ENCODE assay signal across 1 cellular context in the genomic region with DNA sequence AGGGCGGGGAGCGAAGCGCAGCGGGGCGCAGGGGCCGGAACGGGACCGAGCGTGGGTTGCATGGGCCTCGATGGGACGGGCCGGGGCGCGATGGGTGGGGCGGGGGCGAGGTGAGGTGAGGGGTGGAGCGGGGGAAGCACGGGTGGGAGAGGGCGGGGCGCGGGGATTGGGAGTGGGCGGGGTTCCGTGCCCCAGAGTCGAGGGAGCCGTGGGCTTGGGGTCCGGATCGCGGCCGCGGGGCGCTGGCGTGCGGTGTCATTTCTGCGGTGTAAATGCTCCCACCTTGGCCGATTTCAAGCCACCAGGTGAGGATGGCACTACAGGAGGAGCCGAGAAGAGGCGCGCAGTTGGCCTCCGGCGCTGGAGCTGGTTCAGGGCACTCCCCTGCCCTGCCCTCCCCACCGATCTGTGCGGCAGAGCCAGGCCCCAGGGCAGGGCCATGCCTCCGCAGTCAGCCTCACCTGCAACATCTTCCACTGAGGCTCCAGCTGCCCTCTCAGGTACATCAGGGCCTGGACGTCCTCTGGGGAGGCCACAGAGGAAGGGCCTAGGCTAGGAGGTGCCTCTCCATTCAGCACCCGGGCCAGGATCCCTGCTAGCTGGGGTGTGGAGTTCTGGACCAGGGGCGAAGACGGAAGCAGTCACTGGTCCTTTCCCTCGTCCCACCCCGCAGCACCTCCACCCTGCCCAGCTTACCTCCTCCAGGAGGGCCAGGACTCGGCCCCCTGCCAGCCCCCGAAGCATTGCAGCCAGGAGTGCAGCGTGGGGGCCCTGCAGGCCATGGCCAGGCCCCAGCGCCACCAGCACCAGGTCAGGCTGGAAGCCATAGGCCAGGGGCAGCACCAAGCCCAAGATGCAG.
TF ChIP-seq lines count a peak whose summit lies in the region.

No MANE protein-coding gene starts in this region.

TF ChIP-seq in HEK293, 187 proteins besides CTCF, POLR2A, EP300 and RAD21 (continued from another document and continues in another):
- TF ChIP-seq, protein P1, sequence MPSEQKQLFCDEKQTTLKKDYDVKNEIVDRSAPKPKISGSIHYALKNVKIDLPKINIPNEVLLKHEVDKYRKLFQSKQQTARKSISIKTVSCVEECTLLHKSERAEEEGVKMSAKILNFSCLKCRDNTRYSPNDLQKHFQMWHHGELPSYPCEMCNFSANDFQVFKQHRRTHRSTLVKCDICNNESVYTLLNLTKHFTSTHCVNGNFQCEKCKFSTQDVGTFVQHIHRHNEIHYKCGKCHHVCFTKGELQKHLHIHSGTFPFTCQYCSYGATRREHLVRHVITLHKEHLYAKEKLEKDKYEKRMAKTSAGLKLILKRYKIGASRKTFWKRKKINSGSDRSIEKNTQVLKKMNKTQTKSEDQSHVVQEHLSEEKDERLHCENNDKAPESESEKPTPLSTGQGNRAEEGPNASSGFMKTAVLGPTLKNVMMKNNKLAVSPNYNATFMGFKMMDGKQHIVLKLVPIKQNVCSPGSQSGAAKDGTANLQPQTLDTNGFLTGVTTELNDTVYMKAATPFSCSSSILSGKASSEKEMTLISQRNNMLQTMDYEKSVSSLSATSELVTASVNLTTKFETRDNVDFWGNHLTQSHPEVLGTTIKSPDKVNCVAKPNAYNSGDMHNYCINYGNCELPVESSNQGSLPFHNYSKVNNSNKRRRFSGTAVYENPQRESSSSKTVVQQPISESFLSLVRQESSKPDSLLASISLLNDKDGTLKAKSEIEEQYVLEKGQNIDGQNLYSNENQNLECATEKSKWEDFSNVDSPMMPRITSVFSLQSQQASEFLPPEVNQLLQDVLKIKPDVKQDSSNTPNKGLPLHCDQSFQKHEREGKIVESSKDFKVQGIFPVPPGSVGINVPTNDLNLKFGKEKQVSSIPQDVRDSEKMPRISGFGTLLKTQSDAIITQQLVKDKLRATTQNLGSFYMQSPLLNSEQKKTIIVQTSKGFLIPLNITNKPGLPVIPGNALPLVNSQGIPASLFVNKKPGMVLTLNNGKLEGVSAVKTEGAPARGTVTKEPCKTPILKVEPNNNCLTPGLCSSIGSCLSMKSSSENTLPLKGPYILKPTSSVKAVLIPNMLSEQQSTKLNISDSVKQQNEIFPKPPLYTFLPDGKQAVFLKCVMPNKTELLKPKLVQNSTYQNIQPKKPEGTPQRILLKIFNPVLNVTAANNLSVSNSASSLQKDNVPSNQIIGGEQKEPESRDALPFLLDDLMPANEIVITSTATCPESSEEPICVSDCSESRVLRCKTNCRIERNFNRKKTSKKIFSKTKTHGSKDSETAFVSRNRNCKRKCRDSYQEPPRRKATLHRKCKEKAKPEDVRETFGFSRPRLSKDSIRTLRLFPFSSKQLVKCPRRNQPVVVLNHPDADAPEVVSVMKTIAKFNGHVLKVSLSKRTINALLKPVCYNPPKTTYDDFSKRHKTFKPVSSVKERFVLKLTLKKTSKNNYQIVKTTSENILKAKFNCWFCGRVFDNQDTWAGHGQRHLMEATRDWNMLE (tag by site-specific recombination; conservative IDR thresholded peaks at IDR 0.05; ENCODE audit: low read depth) = no peak
- TF ChIP-seq ZBTB7A (tag by site-specific recombination; IDR thresholded peaks at IDR 0.05; ENCODE audit: low read depth) (0 out of 2 replicates have a peak, but pooled peaks have one; percentile 34), ZNF37A (tag by site-specific recombination; IDR thresholded peaks at IDR 0.05) (no peak), ZSCAN16 (tag by site-specific recombination; IDR thresholded peaks at IDR 0.05) (no peak), ZNF184 (tag by site-specific recombination; IDR thresholded peaks at IDR 0.05) (no peak), ZNF23 (tag by site-specific recombination; IDR thresholded peaks at IDR 0.05; ENCODE audit: borderline replicate concordance) (no peak), SP3 (tag by site-specific recombination; IDR thresholded peaks at IDR 0.05) (peak; percentile 45; the same call in 1 of the 2 replicates), REPIN1 (tag by site-specific recombination; IDR thresholded peaks at IDR 0.05; ENCODE audit: low read depth) (no peak), TRIM28 (IDR thresholded peaks at IDR 0.05; ENCODE audit: borderline replicate concordance, low read length) (no peak), ZNF514 (tag by site-specific recombination; IDR thresholded peaks at IDR 0.05) (no peak), ZIC2 (tag by site-specific recombination; IDR thresholded peaks at IDR 0.05) (no peak), ZNF621 (tag by site-specific recombination; IDR thresholded peaks at IDR 0.05) (no peak), ZNF837 (tag by site-specific recombination; IDR thresholded peaks at IDR 0.05) (no peak), ZNF48 (tag by site-specific recombination; IDR thresholded peaks at IDR 0.05) (no peak)
- TF ChIP-seq, protein P2, sequence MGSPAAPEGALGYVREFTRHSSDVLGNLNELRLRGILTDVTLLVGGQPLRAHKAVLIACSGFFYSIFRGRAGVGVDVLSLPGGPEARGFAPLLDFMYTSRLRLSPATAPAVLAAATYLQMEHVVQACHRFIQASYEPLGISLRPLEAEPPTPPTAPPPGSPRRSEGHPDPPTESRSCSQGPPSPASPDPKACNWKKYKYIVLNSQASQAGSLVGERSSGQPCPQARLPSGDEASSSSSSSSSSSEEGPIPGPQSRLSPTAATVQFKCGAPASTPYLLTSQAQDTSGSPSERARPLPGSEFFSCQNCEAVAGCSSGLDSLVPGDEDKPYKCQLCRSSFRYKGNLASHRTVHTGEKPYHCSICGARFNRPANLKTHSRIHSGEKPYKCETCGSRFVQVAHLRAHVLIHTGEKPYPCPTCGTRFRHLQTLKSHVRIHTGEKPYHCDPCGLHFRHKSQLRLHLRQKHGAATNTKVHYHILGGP (tag by site-specific recombination; IDR thresholded peaks at IDR 0.05) = no peak
- TF ChIP-seq, protein P3, sequence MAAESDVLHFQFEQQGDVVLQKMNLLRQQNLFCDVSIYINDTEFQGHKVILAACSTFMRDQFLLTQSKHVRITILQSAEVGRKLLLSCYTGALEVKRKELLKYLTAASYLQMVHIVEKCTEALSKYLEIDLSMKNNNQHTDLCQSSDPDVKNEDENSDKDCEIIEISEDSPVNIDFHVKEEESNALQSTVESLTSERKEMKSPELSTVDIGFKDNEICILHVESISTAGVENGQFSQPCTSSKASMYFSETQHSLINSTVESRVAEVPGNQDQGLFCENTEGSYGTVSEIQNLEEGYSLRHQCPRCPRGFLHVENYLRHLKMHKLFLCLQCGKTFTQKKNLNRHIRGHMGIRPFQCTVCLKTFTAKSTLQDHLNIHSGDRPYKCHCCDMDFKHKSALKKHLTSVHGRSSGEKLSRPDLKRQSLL (tag by site-specific recombination; IDR thresholded peaks at IDR 0.05) = peak; percentile 64
- TF ChIP-seq, protein P4, sequence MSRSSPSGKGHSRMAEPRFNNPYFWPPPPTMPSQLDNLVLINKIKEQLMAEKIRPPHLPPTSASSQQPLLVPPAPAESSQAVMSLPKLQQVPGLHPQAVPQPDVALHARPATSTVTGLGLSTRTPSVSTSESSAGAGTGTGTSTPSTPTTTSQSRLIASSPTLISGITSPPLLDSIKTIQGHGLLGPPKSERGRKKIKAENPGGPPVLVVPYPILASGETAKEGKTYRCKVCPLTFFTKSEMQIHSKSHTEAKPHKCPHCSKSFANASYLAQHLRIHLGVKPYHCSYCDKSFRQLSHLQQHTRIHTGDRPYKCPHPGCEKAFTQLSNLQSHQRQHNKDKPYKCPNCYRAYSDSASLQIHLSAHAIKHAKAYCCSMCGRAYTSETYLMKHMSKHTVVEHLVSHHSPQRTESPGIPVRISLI (tag by site-specific recombination; IDR thresholded peaks at IDR 0.05) = no peak
- TF ChIP-seq, protein P5, sequence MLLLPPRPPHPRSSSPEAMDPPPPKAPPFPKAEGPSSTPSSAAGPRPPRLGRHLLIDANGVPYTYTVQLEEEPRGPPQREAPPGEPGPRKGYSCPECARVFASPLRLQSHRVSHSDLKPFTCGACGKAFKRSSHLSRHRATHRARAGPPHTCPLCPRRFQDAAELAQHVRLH (tag by site-specific recombination; IDR thresholded peaks at IDR 0.05) = no peak
- TF ChIP-seq, protein P6, sequence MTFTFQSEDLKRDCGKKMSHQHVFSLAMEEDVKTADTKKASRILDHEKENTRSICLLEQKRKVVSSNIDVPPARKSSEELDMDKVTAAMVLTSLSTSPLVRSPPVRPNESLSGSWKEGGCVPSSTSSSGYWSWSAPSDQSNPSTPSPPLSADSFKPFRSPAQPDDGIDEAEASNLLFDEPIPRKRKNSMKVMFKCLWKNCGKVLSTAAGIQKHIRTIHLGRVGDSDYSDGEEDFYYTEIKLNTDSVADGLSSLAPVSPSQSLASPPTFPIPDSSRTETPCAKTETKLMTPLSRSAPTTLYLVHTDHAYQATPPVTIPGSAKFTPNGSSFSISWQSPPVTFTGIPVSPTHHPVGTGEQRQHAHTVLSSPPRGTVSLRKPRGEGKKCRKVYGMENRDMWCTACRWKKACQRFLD (tag by site-specific recombination; IDR thresholded peaks at IDR 0.05) = no peak
- TF ChIP-seq, protein P7, sequence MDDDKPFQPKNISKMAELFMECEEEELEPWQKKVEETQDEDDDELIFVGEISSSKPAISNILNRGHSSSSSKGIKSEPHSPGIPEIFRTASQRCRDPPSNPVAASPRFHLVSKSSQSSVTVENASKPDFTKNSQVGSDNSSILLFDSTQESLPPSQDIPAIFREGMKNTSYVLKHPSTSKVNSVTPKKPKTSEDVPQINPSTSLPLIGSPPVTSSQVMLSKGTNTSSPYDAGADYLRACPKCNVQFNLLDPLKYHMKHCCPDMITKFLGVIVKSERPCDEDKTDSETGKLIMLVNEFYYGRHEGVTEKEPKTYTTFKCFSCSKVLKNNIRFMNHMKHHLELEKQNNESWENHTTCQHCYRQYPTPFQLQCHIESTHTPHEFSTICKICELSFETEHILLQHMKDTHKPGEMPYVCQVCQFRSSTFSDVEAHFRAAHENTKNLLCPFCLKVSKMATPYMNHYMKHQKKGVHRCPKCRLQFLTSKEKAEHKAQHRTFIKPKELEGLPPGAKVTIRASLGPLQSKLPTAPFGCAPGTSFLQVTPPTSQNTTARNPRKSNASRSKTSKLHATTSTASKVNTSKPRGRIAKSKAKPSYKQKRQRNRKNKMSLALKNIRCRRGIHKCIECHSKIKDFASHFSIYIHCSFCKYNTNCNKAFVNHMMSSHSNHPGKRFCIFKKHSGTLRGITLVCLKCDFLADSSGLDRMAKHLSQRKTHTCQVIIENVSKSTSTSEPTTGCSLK (tag by site-specific recombination; IDR thresholded peaks at IDR 0.05) = no peak
- TF ChIP-seq, protein P8, sequence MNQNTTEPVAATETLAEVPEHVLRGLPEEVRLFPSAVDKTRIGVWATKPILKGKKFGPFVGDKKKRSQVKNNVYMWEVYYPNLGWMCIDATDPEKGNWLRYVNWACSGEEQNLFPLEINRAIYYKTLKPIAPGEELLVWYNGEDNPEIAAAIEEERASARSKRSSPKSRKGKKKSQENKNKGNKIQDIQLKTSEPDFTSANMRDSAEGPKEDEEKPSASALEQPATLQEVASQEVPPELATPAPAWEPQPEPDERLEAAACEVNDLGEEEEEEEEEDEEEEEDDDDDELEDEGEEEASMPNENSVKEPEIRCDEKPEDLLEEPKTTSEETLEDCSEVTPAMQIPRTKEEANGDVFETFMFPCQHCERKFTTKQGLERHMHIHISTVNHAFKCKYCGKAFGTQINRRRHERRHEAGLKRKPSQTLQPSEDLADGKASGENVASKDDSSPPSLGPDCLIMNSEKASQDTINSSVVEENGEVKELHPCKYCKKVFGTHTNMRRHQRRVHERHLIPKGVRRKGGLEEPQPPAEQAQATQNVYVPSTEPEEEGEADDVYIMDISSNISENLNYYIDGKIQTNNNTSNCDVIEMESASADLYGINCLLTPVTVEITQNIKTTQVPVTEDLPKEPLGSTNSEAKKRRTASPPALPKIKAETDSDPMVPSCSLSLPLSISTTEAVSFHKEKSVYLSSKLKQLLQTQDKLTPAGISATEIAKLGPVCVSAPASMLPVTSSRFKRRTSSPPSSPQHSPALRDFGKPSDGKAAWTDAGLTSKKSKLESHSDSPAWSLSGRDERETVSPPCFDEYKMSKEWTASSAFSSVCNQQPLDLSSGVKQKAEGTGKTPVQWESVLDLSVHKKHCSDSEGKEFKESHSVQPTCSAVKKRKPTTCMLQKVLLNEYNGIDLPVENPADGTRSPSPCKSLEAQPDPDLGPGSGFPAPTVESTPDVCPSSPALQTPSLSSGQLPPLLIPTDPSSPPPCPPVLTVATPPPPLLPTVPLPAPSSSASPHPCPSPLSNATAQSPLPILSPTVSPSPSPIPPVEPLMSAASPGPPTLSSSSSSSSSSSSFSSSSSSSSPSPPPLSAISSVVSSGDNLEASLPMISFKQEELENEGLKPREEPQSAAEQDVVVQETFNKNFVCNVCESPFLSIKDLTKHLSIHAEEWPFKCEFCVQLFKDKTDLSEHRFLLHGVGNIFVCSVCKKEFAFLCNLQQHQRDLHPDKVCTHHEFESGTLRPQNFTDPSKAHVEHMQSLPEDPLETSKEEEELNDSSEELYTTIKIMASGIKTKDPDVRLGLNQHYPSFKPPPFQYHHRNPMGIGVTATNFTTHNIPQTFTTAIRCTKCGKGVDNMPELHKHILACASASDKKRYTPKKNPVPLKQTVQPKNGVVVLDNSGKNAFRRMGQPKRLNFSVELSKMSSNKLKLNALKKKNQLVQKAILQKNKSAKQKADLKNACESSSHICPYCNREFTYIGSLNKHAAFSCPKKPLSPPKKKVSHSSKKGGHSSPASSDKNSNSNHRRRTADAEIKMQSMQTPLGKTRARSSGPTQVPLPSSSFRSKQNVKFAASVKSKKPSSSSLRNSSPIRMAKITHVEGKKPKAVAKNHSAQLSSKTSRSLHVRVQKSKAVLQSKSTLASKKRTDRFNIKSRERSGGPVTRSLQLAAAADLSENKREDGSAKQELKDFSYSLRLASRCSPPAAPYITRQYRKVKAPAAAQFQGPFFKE (tag by site-specific recombination; IDR thresholded peaks at IDR 0.05; ENCODE audit: borderline replicate concordance) = no peak
- TF ChIP-seq, protein P9, sequence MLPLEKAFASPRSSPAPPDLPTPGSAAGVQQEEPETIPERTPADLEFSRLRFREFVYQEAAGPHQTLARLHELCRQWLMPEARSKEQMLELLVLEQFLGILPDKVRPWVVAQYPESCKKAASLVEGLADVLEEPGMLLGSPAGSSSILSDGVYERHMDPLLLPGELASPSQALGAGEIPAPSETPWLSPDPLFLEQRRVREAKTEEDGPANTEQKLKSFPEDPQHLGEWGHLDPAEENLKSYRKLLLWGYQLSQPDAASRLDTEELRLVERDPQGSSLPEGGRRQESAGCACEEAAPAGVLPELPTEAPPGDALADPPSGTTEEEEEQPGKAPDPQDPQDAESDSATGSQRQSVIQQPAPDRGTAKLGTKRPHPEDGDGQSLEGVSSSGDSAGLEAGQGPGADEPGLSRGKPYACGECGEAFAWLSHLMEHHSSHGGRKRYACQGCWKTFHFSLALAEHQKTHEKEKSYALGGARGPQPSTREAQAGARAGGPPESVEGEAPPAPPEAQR (tag by site-specific recombination; IDR thresholded peaks at IDR 0.05) = no peak
